10 cellular contexts compared by ENCODE assay signal in the genomic region with DNA sequence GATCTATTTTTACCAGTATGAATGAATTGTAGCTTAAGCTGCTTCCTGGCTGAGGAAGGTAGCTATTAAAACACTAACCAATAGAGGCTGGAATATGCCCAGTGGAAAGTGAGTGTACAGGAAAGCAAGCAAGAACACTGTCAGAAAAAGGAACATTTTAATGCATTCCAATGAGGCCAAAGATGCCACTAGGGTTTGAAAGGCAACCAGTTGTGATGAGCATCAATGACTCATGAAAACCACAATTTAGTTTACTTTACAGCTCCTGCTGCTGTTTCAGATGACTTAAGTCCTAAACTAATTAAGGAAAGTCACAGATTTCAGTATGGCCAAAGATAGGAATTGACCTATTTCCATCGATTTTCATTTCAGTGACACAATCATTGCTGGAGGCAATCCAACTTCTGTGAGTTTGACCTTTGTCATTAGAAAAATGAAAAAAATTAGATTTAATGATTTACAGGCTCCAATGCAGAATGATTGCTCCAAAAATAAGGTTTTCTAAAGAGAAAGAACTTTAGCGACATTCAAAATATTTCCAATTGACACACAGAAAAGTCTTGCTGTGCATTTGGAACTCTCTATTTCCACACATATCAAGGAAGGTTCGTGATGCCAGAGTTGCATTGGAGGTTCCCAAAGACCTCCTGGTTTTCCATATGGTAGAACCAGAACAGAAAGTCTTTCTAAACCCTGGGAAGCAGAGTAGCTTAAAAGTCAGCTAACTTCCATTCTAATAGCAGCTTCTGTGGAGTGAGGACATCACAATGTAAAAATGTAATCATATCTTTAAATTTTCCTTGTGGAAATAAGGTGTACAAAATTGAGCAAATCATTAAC.
A peak's percentile ranks its signal among the peaks of the same experiment; 100 is the strongest.
DNase-seq lines count a peak whose midpoint lies in the region; TF ChIP-seq lines count a peak whose summit lies in the region.
"Had no signal": no experiment of that assay in that cellular context is flagged by ENCODE, and none has a peak within 500 bp of the region (broad histone marks: within the 10 kb centered on the region; RNA-seq: fewer than 3 reads in every experiment).

No MANE protein-coding gene starts in this region.

- 57 to 81% methylated on average over 3 of the region's 3 CpGs for WGBS in thyroid gland, 2 donors

- H3K9me3 Mint-ChIP-seq in chondrocyte (ENCODE audit: low read depth) (peaks cover 2% of the 10 kb centered on the region), endothelial cell (ENCODE audit: unreplicated experiment) (no peaks in the 10 kb centered on the region)

- TF ChIP-seq POLR2A in thyroid gland (IDR thresholded peaks at IDR 0.05) = no peak

- no peak overlapping the region for H3K4me3 Mint-ChIP-seq in chondrocyte (ENCODE audit: unreplicated experiment)
- no peak overlapping the region for H3K4me3 Mint-ChIP-seq in endothelial cell (ENCODE audit: unreplicated experiment)

- peak overlapping the region; percentile 27 for H2AFZ ChIP-seq in osteoblast (ENCODE audit: low read length)

- H3K4me2 ChIP-seq in osteoblast (ENCODE audit: insufficient read depth, low read length) = peak overlapping the region; percentile 71

- intact Hi-C loops in thyroid gland (cut with DNase I) = no loop called here

- H3K36me3 Mint-ChIP-seq in chondrocyte (ENCODE audit: low read depth) (no peaks in the 10 kb centered on the region), endothelial cell (ENCODE audit: low read depth, unreplicated experiment) (no peaks in the 10 kb centered on the region)

- no peaks in the 10 kb centered on the region for H3K9me3 ChIP-seq in osteoblast (ENCODE audit: low read depth, low read length)
- H3K9me3 ChIP-seq in thyroid gland = no peaks in the 10 kb centered on the region
- H3K9me3 ChIP-seq: pancreas had no signal

- H4K20me1 ChIP-seq in osteoblast (ENCODE audit: insufficient read depth, low read length) = no peaks in the 10 kb centered on the region

- peak; percentile 31 for TF ChIP-seq CTCF in chondrocyte (IDR thresholded peaks at IDR 0.05)
- no peak for TF ChIP-seq CTCF in osteoblast (IDR thresholded peaks at IDR 0.05; ENCODE audit: extremely low read depth, low read depth, low read length)
- TF ChIP-seq CTCF in thyroid gland (IDR thresholded peaks at IDR 0.05) = no peak
- TF ChIP-seq CTCF in endothelial cell (IDR thresholded peaks at IDR 0.05; ENCODE audit: unreplicated experiment) = no peak

- H3K4me1 Mint-ChIP-seq in chondrocyte (ENCODE audit: low read depth) (peaks cover 32% of the 10 kb centered on the region), endothelial cell (ENCODE audit: unreplicated experiment) (no peaks in the 10 kb centered on the region)

- H3K36me3 ChIP-seq in osteoblast (ENCODE audit: insufficient read depth, low read length) = no peaks in the 10 kb centered on the region
- no peaks in the 10 kb centered on the region for H3K36me3 ChIP-seq in thyroid gland
- H3K36me3 ChIP-seq: pancreas had no signal

- H3K4me3 ChIP-seq in osteoblast (ENCODE audit: insufficient read depth, low read length) = peak overlapping the region; percentile 38
- no peak overlapping the region for H3K4me3 ChIP-seq in thyroid gland (replicated peaks in 1 of 3)
- H3K4me3 ChIP-seq: pancreas had no signal

- no peaks in the 10 kb centered on the region for H3K79me2 ChIP-seq in osteoblast (ENCODE audit: insufficient read depth, low read length)

- peak overlapping the region; percentile 80 for H3K27ac ChIP-seq in osteoblast (ENCODE audit: low read depth, low read length)
- H3K27ac ChIP-seq in thyroid gland = no peak overlapping the region
- H3K27ac ChIP-seq: pancreas had no signal

- peak; percentile 98 for DNase-seq in ELR (ENCODE audit: low read depth)
- peak; percentile 29 for DNase-seq in NCI-H460 (ENCODE audit: extremely low read depth, low read depth)
- no peak for DNase-seq in chondrocyte (ENCODE audit: low spot score)
- DNase-seq in osteoblast (ENCODE audit: insufficient read length, low spot score, missing footprints) = peak; percentile 80
- no peak for DNase-seq in NCI-H2196 (lab: John Stamatoyannopoulos, UW; ENCODE audit: unreplicated experiment)
- no peak for DNase-seq in thyroid gland
- DNase-seq in NCI-H1092 treated with DMSO at 0.1 percent for 48 hours (lab: John Stamatoyannopoulos, UW) = no peak
- no peak for DNase-seq in endothelial cell (ENCODE audit: low spot score)
- DNase-seq: NCI-H69, pancreas had no signal

- H3K27me3 Mint-ChIP-seq in chondrocyte (ENCODE audit: low read depth) (no peaks in the 10 kb centered on the region), endothelial cell (ENCODE audit: unreplicated experiment) (no peaks in the 10 kb centered on the region)

- no peaks in the 10 kb centered on the region for H3K27me3 ChIP-seq in osteoblast (ENCODE audit: insufficient read depth, low read length)
- no peaks in the 10 kb centered on the region for H3K27me3 ChIP-seq in thyroid gland
- H3K27me3 ChIP-seq: pancreas had no signal

- H3K27ac Mint-ChIP-seq in chondrocyte (ENCODE audit: unreplicated experiment) = peak overlapping the region; percentile 86
- no peak overlapping the region for H3K27ac Mint-ChIP-seq in endothelial cell (ENCODE audit: unreplicated experiment)

- H3K4me1 ChIP-seq in osteoblast (ENCODE audit: insufficient read depth, low read length) (peaks cover 23% of the 10 kb centered on the region), thyroid gland (no peaks in the 10 kb centered on the region)

Comparison
In these comparisons a context has a peak if more than half of its experiments do, and no peak if none do; other contexts are left out.
1. DNase-seq: peak in ELR (single experiment), NCI-H460 (single experiment) and osteoblast (single experiment); none in chondrocyte (single experiment), NCI-H2196 (single experiment), thyroid gland (0 of 2), NCI-H1092 treated with DMSO at 0.1 percent for 48 hours (single experiment) and endothelial cell (single experiment).